ENCODE assay signal across 1 cellular context in genomic region chr18:10417191-10417590, GRCh38.
TF ChIP-seq lines count a peak whose summit lies in the region.

No MANE protein-coding gene starts in this region.

TF ChIP-seq in SK-N-SH, 30 proteins besides CTCF, POLR2A, EP300 and RAD21 (continued from another document):
- TF ChIP-seq USF2 (IDR thresholded peaks at IDR 0.05; ENCODE audit: borderline replicate concordance, low read depth, low read length) (no peak), POLR2AphosphoS5 (IDR thresholded peaks at IDR 0.05; ENCODE audit: low read depth, low read length) (no peak), USF1 (IDR thresholded peaks at IDR 0.05; ENCODE audit: borderline replicate concordance, low read depth) (no peak), FOSL2 (IDR thresholded peaks at IDR 0.05; ENCODE audit: borderline replicate concordance, low read depth) (no peak), CHD2 (IDR thresholded peaks at IDR 0.05; ENCODE audit: low read length, partially characterized antibody) (no peak)
